ENCODE assay signal across 31 cellular contexts in the genomic region with DNA sequence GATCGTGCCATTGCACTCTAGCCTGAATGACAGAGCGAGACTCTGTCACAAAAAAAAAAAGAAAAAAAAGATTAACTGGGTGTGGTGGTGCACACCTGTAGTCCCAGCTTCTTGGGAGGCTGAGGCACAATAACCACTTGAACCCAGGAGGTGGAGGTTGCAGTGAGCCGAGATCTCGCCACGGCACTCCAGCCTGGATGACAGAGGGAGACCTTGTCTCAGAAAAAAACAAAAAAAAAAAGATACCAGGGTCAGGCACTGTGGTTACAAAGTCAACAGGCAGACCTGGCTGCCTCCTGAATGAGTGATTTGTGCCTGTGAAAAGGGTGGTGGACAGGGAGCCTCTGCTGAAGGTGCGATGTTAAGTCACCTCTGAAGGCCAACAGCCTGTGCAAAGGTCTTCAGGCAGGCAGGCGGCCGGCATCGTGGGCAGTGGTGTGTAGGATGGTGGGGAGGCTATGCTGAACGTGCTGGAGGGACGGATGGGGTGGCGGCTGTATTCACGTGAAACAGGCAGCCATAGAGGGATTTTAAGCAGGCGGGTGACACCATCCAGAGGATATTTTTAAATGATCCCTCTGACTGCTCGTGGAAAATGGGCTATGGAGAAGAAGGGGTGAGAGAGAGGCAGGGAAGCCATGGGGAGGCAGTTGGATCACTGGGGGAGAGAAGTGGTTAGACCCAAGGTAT. TPM values are rescaled to one million over a fixed set of nuclear protein-coding genes. Genes with fewer than 3 reads are reported as not detected.
DNase-seq lines count a peak whose midpoint lies in the region; ATAC-seq and TF ChIP-seq lines count a peak whose summit lies in the region.
"Had no signal": no experiment of that assay in that cellular context is flagged by ENCODE, and none has a peak within 500 bp of the region (broad histone marks: within the 10 kb centered on the region; RNA-seq: fewer than 3 reads in every experiment).

No MANE protein-coding gene starts in this region.

- no peak overlapping the region for H4K8ac ChIP-seq in neuronal stem cell (ENCODE audit: low read depth, low read length)

- H3K27ac Mint-ChIP-seq in activated CD4-positive, alpha-beta memory T cell treated with anti-CD3 and anti-CD28 coated beads for 36 hours, result peak overlapping the region; percentile 38
- H3K27ac Mint-ChIP-seq in activated CD4-positive, alpha-beta memory T cell treated with anti-CD3 and anti-CD28 coated beads, Interleukin-2, amount 10 ng/mL, durations not matched to agents 7 days and 5 days, result no peak overlapping the region
- H3K27ac Mint-ChIP-seq in T-helper 17 cell, result peak overlapping the region; percentile 99
- H3K27ac Mint-ChIP-seq in effector memory CD8-positive, alpha-beta T cell, result peak overlapping the region; percentile 93 to 96
- no peak overlapping the region for H3K27ac Mint-ChIP-seq in type B pancreatic cell
- H3K27ac Mint-ChIP-seq: B cell, HFFc6 had no signal

- no peak overlapping the region for H3K4me3 Mint-ChIP-seq in activated CD4-positive, alpha-beta memory T cell treated with anti-CD3 and anti-CD28 coated beads for 36 hours
- H3K4me3 Mint-ChIP-seq in activated CD4-positive, alpha-beta memory T cell treated with anti-CD3 and anti-CD28 coated beads, Interleukin-2, amount 10 ng/mL, durations not matched to agents 7 days and 5 days, result no peak overlapping the region
- H3K4me3 Mint-ChIP-seq in T-helper 17 cell (peak overlapping the region; percentile 77), type B pancreatic cell (no peak overlapping the region)
- no peak overlapping the region for H3K4me3 Mint-ChIP-seq in effector memory CD8-positive, alpha-beta T cell
- H3K4me3 Mint-ChIP-seq: B cell; HFFc6; stimulated activated naive CD8-positive, alpha-beta T cell treated with anti-CD3 and anti-CD28 coated beads, Interleukin-15, Interleukin-2, amounts not matched to agents 100 ng/mL and 50 ng/mL, for 24 hours had no signal

- no peak for DNase-seq in activated CD4-positive, alpha-beta memory T cell treated with anti-CD3 and anti-CD28 coated beads for 36 hours
- DNase-seq in activated CD4-positive, alpha-beta memory T cell treated with anti-CD3 and anti-CD28 coated beads, Interleukin-2, amount 10 ng/mL, durations not matched to agents 7 days and 5 days, result no peak
- no peak for DNase-seq in T-helper 17 cell
- no peak for DNase-seq in effector memory CD8-positive, alpha-beta T cell
- no peak for DNase-seq in neuronal stem cell (ENCODE audit: low spot score)
- DNase-seq in dermis blood vessel endothelial cell, result no peak
- DNase-seq in type B pancreatic cell (ENCODE audit: extremely low spot score, unreplicated experiment), result no peak
- no peak for DNase-seq in HCEC 1CT
- DNase-seq: activated CD4-positive, CD25-positive, alpha-beta regulatory T cell treated with anti-CD3 and anti-CD28 coated beads, Interleukin-2, amount 50 U/mL, for 72 hours; activated CD8-positive, alpha-beta memory T cell treated with anti-CD3 and anti-CD28 coated beads, Interleukin-2, amount 50 U/mL, for 4 hours; activated effector memory CD4-positive, alpha-beta T cell treated with anti-CD3 and anti-CD28 coated beads, Interleukin-2, amount 50 U/mL, for 16 hours; foreskin melanocyte; HFFc6; Karpas-422; lower lobe of right lung; NCI-H1048; NCI-H2029 treated with DMSO at 0.1 percent for 48 hours; NCI-H446; occipital lobe; PC-3; retina; Right ventricle myocardium superior; spleen; stimulated activated CD4-positive, alpha-beta T cell treated with anti-CD3 and anti-CD28 coated beads, Interleukin-4, amount 100 ng/mL, for 1 hour had no signal

- H3K23ac ChIP-seq in neuronal stem cell (ENCODE audit: low read depth, low read length, poor library complexity), result no peak overlapping the region

- no peak overlapping the region for H2AFZ ChIP-seq in neuronal stem cell (ENCODE audit: low read length)
- H2AFZ ChIP-seq: hepatocyte had no signal

- H3K36me3 Mint-ChIP-seq in activated CD4-positive, alpha-beta memory T cell treated with anti-CD3 and anti-CD28 coated beads for 36 hours, result peaks cover 4% of the 10 kb centered on the region
- peaks cover 11% of the 10 kb centered on the region for H3K36me3 Mint-ChIP-seq in activated CD4-positive, alpha-beta memory T cell treated with anti-CD3 and anti-CD28 coated beads, Interleukin-2, amount 10 ng/mL, durations not matched to agents 7 days and 5 days (ENCODE audit: low read depth)
- H3K36me3 Mint-ChIP-seq in T-helper 17 cell (ENCODE audit: low read depth), result no peaks in the 10 kb centered on the region
- H3K36me3 Mint-ChIP-seq in effector memory CD8-positive, alpha-beta T cell (ENCODE audit: insufficient read depth), result peaks cover 17% of the 10 kb centered on the region
- H3K36me3 Mint-ChIP-seq in type B pancreatic cell, result no peaks in the 10 kb centered on the region

- H3K4ac ChIP-seq in neuronal stem cell (ENCODE audit: low read length), result peak overlapping the region; percentile 39

- H3K27me3 Mint-ChIP-seq in activated CD4-positive, alpha-beta memory T cell treated with anti-CD3 and anti-CD28 coated beads for 36 hours, result no peaks in the 10 kb centered on the region
- H3K27me3 Mint-ChIP-seq in activated CD4-positive, alpha-beta memory T cell treated with anti-CD3 and anti-CD28 coated beads, Interleukin-2, amount 10 ng/mL, durations not matched to agents 7 days and 5 days, result no peaks in the 10 kb centered on the region
- H3K27me3 Mint-ChIP-seq in T-helper 17 cell (no peaks in the 10 kb centered on the region), type B pancreatic cell (peaks cover 15% of the 10 kb centered on the region)
- no peaks in the 10 kb centered on the region for H3K27me3 Mint-ChIP-seq in effector memory CD8-positive, alpha-beta T cell
- H3K27me3 Mint-ChIP-seq: B cell; stimulated activated naive CD8-positive, alpha-beta T cell treated with anti-CD3 and anti-CD28 coated beads, Interleukin-15, Interleukin-2, amounts not matched to agents 100 ng/mL and 50 ng/mL, for 24 hours had no signal

- no peak overlapping the region for H2BK120ac ChIP-seq in neuronal stem cell (ENCODE audit: low read depth, low read length)

- peaks cover 91% of the 10 kb centered on the region for H3K4me1 Mint-ChIP-seq in activated CD4-positive, alpha-beta memory T cell treated with anti-CD3 and anti-CD28 coated beads for 36 hours (ENCODE audit: low read depth)
- H3K4me1 Mint-ChIP-seq in activated CD4-positive, alpha-beta memory T cell treated with anti-CD3 and anti-CD28 coated beads, Interleukin-2, amount 10 ng/mL, durations not matched to agents 7 days and 5 days, result peaks cover 48% of the 10 kb centered on the region
- H3K4me1 Mint-ChIP-seq in T-helper 17 cell (peaks cover 66% of the 10 kb centered on the region), type B pancreatic cell (ENCODE audit: unreplicated experiment) (peaks cover 65% of the 10 kb centered on the region)
- peaks cover 69 to 75% of the 10 kb centered on the region in 2 donors for H3K4me1 Mint-ChIP-seq in effector memory CD8-positive, alpha-beta T cell (ENCODE audit: low read depth in 2 of 2)

- WGBS in neuronal stem cell (ENCODE audit: extremely low coverage in 2 of 2, insufficient read length in 2 of 2, insufficient replicate concordance in 1 of 2), 2 donors, result no CpG with 5 or more reads among the region's 15 CpGs

- peak overlapping the region; percentile 81 for H3K18ac ChIP-seq in neuronal stem cell (ENCODE audit: low read length)

- H3K27ac ChIP-seq in neuronal stem cell (replicated peaks; ENCODE audit: low read length), result no peak overlapping the region
- H3K27ac ChIP-seq: A549, ascending aorta, hepatocyte, lower lobe of right lung, tibial nerve had no signal

- H3K36me3 ChIP-seq in neuronal stem cell (replicated peaks in 1 of 2; ENCODE audit: control insufficient read depth in 2 of 2, insufficient read depth in 2 of 2, low read length in 2 of 2), result no peaks in the 10 kb centered on the region
- H3K36me3 ChIP-seq: ascending aorta, lower lobe of right lung, spleen, tibial nerve had no signal

- no peak overlapping the region for H3K4me2 ChIP-seq in neuronal stem cell (ENCODE audit: insufficient read depth, low read length, poor library complexity, severe bottlenecking)
- H3K4me2 ChIP-seq: A549, hepatocyte had no signal

- H2BK5ac ChIP-seq in neuronal stem cell (ENCODE audit: low read length), result peak overlapping the region; percentile 17

- peak overlapping the region; percentile 78 for H3K9ac ChIP-seq in neuronal stem cell (ENCODE audit: low read depth, low read length, poor library complexity)

- H2BK15ac ChIP-seq in neuronal stem cell (ENCODE audit: low read length), result peak overlapping the region; percentile 75

- intact Hi-C loops in activated CD4-positive, alpha-beta memory T cell treated with anti-CD3 and anti-CD28 coated beads for 36 hours (cut with micrococcal nuclease), result no loop called here

- H3K9me3 ChIP-seq in T-helper 17 cell (ENCODE audit: control insufficient read depth, low read length, poor library complexity, severe bottlenecking) (no peaks in the 10 kb centered on the region), neuronal stem cell (replicated peaks in 1 of 2; ENCODE audit: control insufficient read depth in 2 of 2, insufficient read depth in 1 of 2, low read depth in 1 of 2, low read length in 2 of 2) (no peaks in the 10 kb centered on the region)
- H3K9me3 ChIP-seq: A549, ascending aorta, lower lobe of right lung, spleen, tibial nerve had no signal

- no peak overlapping the region for H3K4me3 ChIP-seq in neuronal stem cell (ENCODE audit: low read length in 2 of 2)
- H3K4me3 ChIP-seq: A549, ascending aorta, hepatocyte, lower lobe of right lung, spleen, tibial nerve had no signal

- no peak for TF ChIP-seq CTCF in type B pancreatic cell (conservative IDR thresholded peaks at IDR 0.05)

- no peak overlapping the region for H3K14ac ChIP-seq in neuronal stem cell (ENCODE audit: low read length)

- CTCF ChIA-PET in activated CD4-positive, alpha-beta memory T cell treated with anti-CD3 and anti-CD28 coated beads for 36 hours (lab: Charles Lee), result interaction anchor here (10.6 kb wide), 1 partner anchor 21 kb away, joined by 74 read pairs; no protein-coding TSS in a partner anchor
- CTCF ChIA-PET in activated CD4-positive, alpha-beta memory T cell treated with anti-CD3 and anti-CD28 coated beads, Interleukin-2, amount 10 ng/mL, durations not matched to agents 7 days and 5 days (lab: Charles Lee), result interaction anchor here (11.3 kb wide), 1 partner anchor 20 kb away, joined by 149 read pairs; no protein-coding TSS in a partner anchor

- H2AK5ac ChIP-seq in neuronal stem cell (ENCODE audit: low read depth, low read length), result peak overlapping the region; percentile 88

- peak overlapping the region; percentile 99 for H2BK12ac ChIP-seq in neuronal stem cell (ENCODE audit: low read length)

- H3K4me1 ChIP-seq in neuronal stem cell (ENCODE audit: control insufficient read depth in 2 of 2, insufficient read depth in 1 of 2, low read depth in 1 of 2, low read length in 2 of 2), result peaks cover 10 to 14% of the 10 kb centered on the region in 2 donors

- H3K27me3 ChIP-seq in neuronal stem cell (ENCODE audit: control insufficient read depth in 3 of 3, insufficient read depth in 3 of 3, low read depth in 1 of 3, low read length in 3 of 3), result peaks cover 0 to 19% (median 9%) of the 10 kb centered on the region in 3 experiments
- H3K27me3 ChIP-seq: ascending aorta, hepatocyte had no signal

- POLR2A ChIA-PET in activated CD4-positive, alpha-beta memory T cell treated with anti-CD3 and anti-CD28 coated beads for 36 hours (lab: Charles Lee), result interaction anchor here (0.8 to 1.1 kb wide), 2 partner anchors 9 to 13 kb away, joined by 3 read pairs; no protein-coding TSS in a partner anchor
- POLR2A ChIA-PET in activated CD4-positive, alpha-beta memory T cell treated with anti-CD3 and anti-CD28 coated beads, Interleukin-2, amount 10 ng/mL, durations not matched to agents 7 days and 5 days (lab: Charles Lee), result no interaction called here

- H3K9me3 Mint-ChIP-seq in activated CD4-positive, alpha-beta memory T cell treated with anti-CD3 and anti-CD28 coated beads for 36 hours, result no peaks in the 10 kb centered on the region
- no peaks in the 10 kb centered on the region for H3K9me3 Mint-ChIP-seq in activated CD4-positive, alpha-beta memory T cell treated with anti-CD3 and anti-CD28 coated beads, Interleukin-2, amount 10 ng/mL, durations not matched to agents 7 days and 5 days
- no peaks in the 10 kb centered on the region for H3K9me3 Mint-ChIP-seq in effector memory CD8-positive, alpha-beta T cell
- H3K9me3 Mint-ChIP-seq in type B pancreatic cell, result peaks cover 4% of the 10 kb centered on the region
- H3K9me3 Mint-ChIP-seq: HFFc6; stimulated activated naive CD8-positive, alpha-beta T cell treated with anti-CD3 and anti-CD28 coated beads, Interleukin-15, Interleukin-2, amounts not matched to agents 100 ng/mL and 50 ng/mL, for 24 hours had no signal

- H3K79me1 ChIP-seq in neuronal stem cell (ENCODE audit: low read depth, low read length), result no peaks in the 10 kb centered on the region

- no peak for ATAC-seq in T-helper 17 cell
- no peak for ATAC-seq in effector memory CD8-positive, alpha-beta T cell (replicated peaks)
- ATAC-seq: A549, esophagus mucosa, lower lobe of right lung, PC-3 had no signal

- H4K91ac ChIP-seq in neuronal stem cell (ENCODE audit: low read depth, low read length, poor library complexity), result no peak overlapping the region

RNA-seq across cellular contexts. Expression of a gene that starts 41.4 kb away (rescaled TPM):
- total RNA-seq in activated CD4-positive, alpha-beta memory T cell treated with anti-CD3 and anti-CD28 coated beads for 36 hours, result 10 to 100 TPM; 21.8 to 22.1 TPM
- total RNA-seq in activated CD4-positive, alpha-beta memory T cell treated with anti-CD3 and anti-CD28 coated beads, Interleukin-2, amount 10 ng/mL, durations not matched to agents 7 days and 5 days, result 10 to 100 TPM; 17.1 to 19.1 TPM
- 10 to 100 TPM; 60.9 to 62.9 TPM for total RNA-seq in T-helper 17 cell
- polyA plus RNA-seq in neuronal stem cell (2013, experiment 1 of 2), result 27.2 TPM
- 27.3 TPM for polyA plus RNA-seq in neuronal stem cell (2013, experiment 2 of 2)
- 15.8 and 16.5 TPM in 2 replicates for total RNA-seq in dermis blood vessel endothelial cell
- total RNA-seq in type B pancreatic cell (ENCODE audit: low replicate concordance), result 27.7 and 44.5 TPM in 2 replicates

Comparison
In these comparisons a context has a peak if more than half of its experiments do, and no peak if none do; other contexts are left out.
1. H3K27ac Mint-ChIP-seq: peak in activated CD4-positive, alpha-beta memory T cell treated with anti-CD3 and anti-CD28 coated beads for 36 hours (single experiment), T-helper 17 cell (single experiment) and effector memory CD8-positive, alpha-beta T cell (2 of 2); none in activated CD4-positive, alpha-beta memory T cell treated with anti-CD3 and anti-CD28 coated beads, Interleukin-2, amount 10 ng/mL, durations not matched to agents 7 days and 5 days (single experiment) and type B pancreatic cell (single experiment).